Comparison of ENCODE assay signal across 8 cellular contexts in genomic region chr14:58297762-58298476, GRCh38. TPM values are rescaled to one million over a fixed set of nuclear protein-coding genes. Genes with fewer than 3 reads are reported as not detected.
A peak's percentile ranks its signal among the peaks of the same experiment; 100 is the strongest.
DNase-seq lines count a peak whose midpoint lies in the region; ATAC-seq and TF ChIP-seq lines count a peak whose summit lies in the region.

No MANE protein-coding gene starts in this region.

- no peak for TF ChIP-seq CTCF in BE2C (IDR thresholded peaks at IDR 0.05; ENCODE audit: low read depth, low read length)
- no peak for TF ChIP-seq CTCF in coronary artery (IDR thresholded peaks at IDR 0.05)

- no peaks in the 10 kb centered on the region for H3K27me3 ChIP-seq in BE2C

- H3K27ac ChIP-seq in coronary artery, result peak overlapping the region; percentile 95 to 97

- H3K4me3 ChIP-seq in BE2C (ENCODE audit: low read depth, low read length), result peak overlapping the region; percentile 87
- peak overlapping the region; percentile 87 for H3K4me3 ChIP-seq in coronary artery

- peaks cover 25% of the 10 kb centered on the region for H3K36me3 ChIP-seq in BE2C

- intact Hi-C loops in left colon (cut with DNase I, micrococcal nuclease), result no loop called here

- no peaks in the 10 kb centered on the region for H3K9me3 ChIP-seq in BE2C

- peak; percentile 81 for ATAC-seq in HG03439 (IDR thresholded peaks at IDR 0.05; ENCODE audit: unreplicated experiment)
- ATAC-seq in left colon, result peak; percentile 87

- DNase-seq in BE2C (peak; percentile 99), GM19238 (ENCODE audit: insufficient read length, low spot score) (peak; percentile 86), NCI-H510A treated with DMSO at 0.1 percent for 48 hours (lab: John Stamatoyannopoulos, UW) (peak; percentile 99), coronary artery (ENCODE audit: low spot score) (peak; percentile 99), left colon (peak; percentile 98 to 99)
- peak; percentile 97 to 99 for DNase-seq in activated CD4-positive, alpha-beta T cell treated with anti-CD3 and anti-CD28 coated beads for 4 hours
- peak; percentile 99 for DNase-seq in stimulated activated CD4-positive, alpha-beta T cell treated with anti-CD3 and anti-CD28 coated beads, Interleukin-1b, Interleukin-23, amount 100 ng/mL, for 48 hours

- H3K4me1 ChIP-seq in BE2C, result no peaks in the 10 kb centered on the region

RNA-seq across cellular contexts. Expression of gene ARID4A, which starts 0.4 kb away (rescaled TPM):
- 16.4 TPM for polyA plus RNA-seq in BE2C (2012; ENCODE audit: insufficient read depth, insufficient read length, low read depth)
- total RNA-seq in left colon, result 10 to 100 TPM; 23.4 to 34.0 TPM

RNA-seq across cellular contexts. Expression of gene PSMA3, which starts 53.3 kb away (rescaled TPM):
- polyA plus RNA-seq in BE2C (2012; ENCODE audit: insufficient read depth, insufficient read length, low read depth), result 130 TPM
- total RNA-seq in left colon, result 100 to 1,000 TPM; 100 to 138 TPM

Comparison
In these comparisons a context has a peak if more than half of its experiments do, and no peak if none do; other contexts are left out.
1. Peak in every context shown above with its lines: DNase-seq, ATAC-seq, H3K4me3 ChIP-seq and H3K27ac ChIP-seq.